8 cellular contexts compared by ENCODE assay signal in genomic region chr5:1633605-1634336, GRCh38.
DNase-seq lines count a peak whose midpoint lies in the region; ATAC-seq and FAIRE-seq lines count a peak whose summit lies in the region.

No MANE protein-coding gene starts in this region.

- DNase-seq in DMS 273 treated with DMSO at 0.1 percent for 48 hours (lab: John Stamatoyannopoulos, UW), result peak; percentile 32
- DNase-seq in HuH-7 (ENCODE audit: low spot score), result peak; percentile 83
- peak; percentile 87 for DNase-seq in RPMI8226
- peak; percentile 74 for DNase-seq in activated gamma-delta T cell treated with Interleukin-2 at 50 U/mL for 16 hours
- peak; percentile 85 to 89 for DNase-seq in frontal cortex (ENCODE audit: low spot score in 2 of 2)
- peak; percentile 46 for DNase-seq in stromal cell of bone marrow (ENCODE audit: low read depth)

- H3K4me1 ChIP-seq in neuron (ENCODE audit: insufficient read depth, low read length), result no peaks in the 10 kb centered on the region

- H3K27me3 ChIP-seq in neuron (ENCODE audit: insufficient read depth, low read length), result no peaks in the 10 kb centered on the region

- no peak for FAIRE-seq in frontal cortex (lab: Jason Lieb, UNC)

- no peaks in the 10 kb centered on the region for H3K36me3 ChIP-seq in neuron (ENCODE audit: insufficient read depth, low read length)

- H2AFZ ChIP-seq in neuron (ENCODE audit: low read depth, low read length), result no peak overlapping the region

- peak; percentile 94 for ATAC-seq in GM21447 (IDR thresholded peaks at IDR 0.05; ENCODE audit: unreplicated experiment)

- H3K9me3 ChIP-seq in neuron (ENCODE audit: low read length), result no peaks in the 10 kb centered on the region

- H3K4me3 ChIP-seq in neuron (ENCODE audit: low read length), result peak overlapping the region; percentile 59

Comparison
In these comparisons a context has a peak if more than half of its experiments do, and no peak if none do; other contexts are left out.
1. Peak in every context shown above with its lines: DNase-seq, ATAC-seq and H3K4me3 ChIP-seq.
2. DNase-seq: peak in every context shown above with its lines; median percentile 87 in RPMI8226; 87 in frontal cortex; 83 in HuH-7; 74 in activated gamma-delta T cell treated with Interleukin-2 at 50 U/mL for 16 hours; 46 in stromal cell of bone marrow; 32 in DMS 273 treated with DMSO at 0.1 percent for 48 hours.